Comparison of ENCODE assay signal across 3 cellular contexts in the genomic region with DNA sequence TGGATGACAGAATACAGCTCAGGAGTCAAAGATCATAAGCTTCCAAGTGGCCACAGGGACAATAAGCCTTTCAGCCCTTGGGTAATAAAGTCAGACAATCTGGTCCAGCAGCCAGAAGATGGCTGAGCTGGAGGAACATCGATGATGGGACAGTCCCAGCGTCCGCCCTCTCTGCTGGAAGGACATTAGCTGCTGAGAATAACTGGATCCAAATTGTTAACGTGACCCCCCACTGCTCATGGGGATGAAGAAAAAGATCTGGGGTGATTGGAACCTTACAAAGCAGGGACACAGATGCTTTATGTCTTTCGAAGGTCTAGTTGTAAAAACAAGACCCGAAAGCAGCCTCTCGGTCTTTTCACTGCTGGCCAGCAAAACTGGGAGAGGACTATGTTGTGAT.
"Had no signal": no experiment of that assay in that cellular context is flagged by ENCODE, and none has a peak within 500 bp of the region (broad histone marks: within the 10 kb centered on the region; RNA-seq: fewer than 3 reads in every experiment).

No MANE protein-coding gene starts in this region.

- H3K27ac ChIP-seq: KMS-11 had no signal

- H3K4me3 Mint-ChIP-seq: GM23338, H9 had no signal

- H3K4me3 ChIP-seq: GM23338 had no signal

- H3K9ac ChIP-seq: KMS-11 had no signal

- H2AFZ ChIP-seq: GM23338 had no signal

- H3K4me2 ChIP-seq: KMS-11 had no signal

- H3K27ac Mint-ChIP-seq: GM23338, H9 had no signal
